In genomic region chr7:104366390-104366789, GRCh38 we compare ENCODE assay signal across 28 cellular contexts. TPM values are rescaled to one million over a fixed set of nuclear protein-coding genes. Genes with fewer than 3 reads are reported as not detected.
"Had no signal": no experiment of that assay in that cellular context is flagged by ENCODE, and none has a peak within 500 bp of the region (broad histone marks: within the 10 kb centered on the region; RNA-seq: fewer than 3 reads in every experiment).

No MANE protein-coding gene starts in this region.

- H3K4me3 Mint-ChIP-seq: activated B cell treated with CpG ODN at 0.5 μM for 24 hours; activated CD4-positive, alpha-beta T cell treated with anti-CD3 and anti-CD28 coated beads for 36 hours; activated naive CD8-positive, alpha-beta T cell treated with anti-CD3 and anti-CD28 coated beads for 36 hours; activated T-cell treated with anti-CD3 and anti-CD28 coated beads, Interleukin-2, amount 50 U/mL, for 4 hours; naive thymus-derived CD8-positive, alpha-beta T cell; neural progenitor cell; stimulated activated naive B cell treated with anti-CD40 and anti-IgM and Interleukin-4, amounts not matched to agents 10 μg/mL and 1 μg/mL and 100 μg/mL, for 72 hours had no signal

- H3K4me1 ChIP-seq: esophagus muscularis mucosa, gastrocnemius medialis, left ventricle myocardium inferior, neural progenitor cell, uterus had no signal

- H3K9me3 Mint-ChIP-seq: activated B cell treated with CpG ODN at 0.5 μM for 24 hours; activated naive CD8-positive, alpha-beta T cell treated with anti-CD3 and anti-CD28 coated beads for 36 hours; activated T-cell treated with anti-CD3 and anti-CD28 coated beads, Interleukin-2, amount 50 U/mL, for 4 hours; activated T-helper 2 cell treated with anti-CD3 and anti-CD28 coated beads, Interferon-gamma antibody, Interleukin-2, Interleukin-4, amounts not matched to agents 10 μg/mL and 5 μg/mL and 100 μg/mL, durations not matched to agents 14 hours and 24 hours and 36 hours; neural progenitor cell had no signal

- ATAC-seq: activated CD4-positive, alpha-beta T cell treated with anti-CD3 and anti-CD28 coated beads for 36 hours; activated T-cell treated with anti-CD3 and anti-CD28 coated beads, Interleukin-2, amount 50 U/mL, for 4 hours; gastrocnemius medialis; naive thymus-derived CD8-positive, alpha-beta T cell; sciatic nerve; stimulated activated naive B cell treated with anti-CD40 and anti-IgM and Interleukin-4, amounts not matched to agents 10 μg/mL and 1 μg/mL and 100 μg/mL, for 72 hours had no signal

- DNase-seq: activated B cell treated with CpG ODN at 0.5 μM for 24 hours; activated CD4-positive, alpha-beta T cell treated with anti-CD3 and anti-CD28 coated beads for 36 hours; activated CD4-positive, alpha-beta T cell treated with anti-CD3 and anti-CD28 coated beads, Interleukin-2, amount 50 U/mL, for 4 hours; activated CD8-positive, alpha-beta memory T cell treated with anti-CD3 and anti-CD28 coated beads for 24 hours; activated CD8-positive, alpha-beta memory T cell treated with anti-CD3 and anti-CD28 coated beads, Interleukin-2, amount 50 U/mL, for 4 hours; activated naive CD4-positive, alpha-beta T cell; activated naive CD8-positive, alpha-beta T cell treated with anti-CD3 and anti-CD28 coated beads for 36 hours; activated T-cell treated with anti-CD3 and anti-CD28 coated beads, Interleukin-2, amount 50 U/mL, for 4 hours; central memory CD4-positive, alpha-beta T cell; gastrocnemius medialis; hypothalamus; left ventricle myocardium inferior; naive thymus-derived CD8-positive, alpha-beta T cell; posterior cingulate gyrus; small intestine; stimulated activated CD4-positive, alpha-beta T cell treated with anti-CD3 and anti-CD28 coated beads, Interleukin-2, amount 100 ng/mL, for 24 hours; stimulated activated naive B cell treated with anti-CD40 and anti-IgM and Interleukin-4, amounts not matched to agents 10 μg/mL and 1 μg/mL and 100 μg/mL, for 72 hours; trophoblast cell; uterus had no signal

- H3K27ac ChIP-seq: coronary artery, esophagus muscularis mucosa, gastrocnemius medialis, left ventricle myocardium inferior, neural progenitor cell, uterus had no signal

- H3K27me3 ChIP-seq: esophagus muscularis mucosa, gastrocnemius medialis, neural progenitor cell, uterus had no signal

- H3K27ac Mint-ChIP-seq: activated B cell treated with CpG ODN at 0.5 μM for 24 hours; activated CD4-positive, alpha-beta T cell treated with anti-CD3 and anti-CD28 coated beads for 36 hours; activated naive CD8-positive, alpha-beta T cell treated with anti-CD3 and anti-CD28 coated beads for 36 hours; activated T-helper 2 cell treated with anti-CD3 and anti-CD28 coated beads, Interferon-gamma antibody, Interleukin-2, Interleukin-4, amounts not matched to agents 10 μg/mL and 5 μg/mL and 100 μg/mL, durations not matched to agents 14 hours and 24 hours and 36 hours; naive thymus-derived CD8-positive, alpha-beta T cell; neural progenitor cell; stimulated activated naive B cell treated with anti-CD40 and anti-IgM and Interleukin-4, amounts not matched to agents 10 μg/mL and 1 μg/mL and 100 μg/mL, for 72 hours had no signal

- H3K36me3 Mint-ChIP-seq: activated naive CD8-positive, alpha-beta T cell treated with anti-CD3 and anti-CD28 coated beads for 36 hours; naive thymus-derived CD8-positive, alpha-beta T cell; neural progenitor cell; stimulated activated naive B cell treated with anti-CD40 and anti-IgM and Interleukin-4, amounts not matched to agents 10 μg/mL and 1 μg/mL and 100 μg/mL, for 72 hours had no signal

- H3K4me1 Mint-ChIP-seq: activated B cell treated with CpG ODN at 0.5 μM for 24 hours; activated CD4-positive, alpha-beta T cell treated with anti-CD3 and anti-CD28 coated beads for 36 hours; activated naive CD8-positive, alpha-beta T cell treated with anti-CD3 and anti-CD28 coated beads for 36 hours; naive thymus-derived CD8-positive, alpha-beta T cell; stimulated activated naive B cell treated with anti-CD40 and anti-IgM and Interleukin-4, amounts not matched to agents 10 μg/mL and 1 μg/mL and 100 μg/mL, for 72 hours had no signal

RNA-seq across cellular contexts. Expression of gene LHFPL3, which starts 38.0 kb away (rescaled TPM):
- total RNA-seq: activated B cell treated with CpG ODN at 0.5 μM for 24 hours; activated CD4-positive, alpha-beta T cell treated with anti-CD3 and anti-CD28 coated beads for 36 hours; activated naive CD8-positive, alpha-beta T cell treated with anti-CD3 and anti-CD28 coated beads for 36 hours; activated T-cell treated with anti-CD3 and anti-CD28 coated beads, Interleukin-2, amount 50 U/mL, for 4 hours; activated T-helper 2 cell treated with anti-CD3 and anti-CD28 coated beads, Interferon-gamma antibody, Interleukin-2, Interleukin-4, amounts not matched to agents 10 μg/mL and 5 μg/mL and 100 μg/mL, durations not matched to agents 14 hours and 24 hours and 36 hours; astrocyte; esophagus muscularis mucosa; gastrocnemius medialis; left ventricle myocardium inferior; lung microvascular endothelial cell; naive thymus-derived CD8-positive, alpha-beta T cell; omental fat pad; renal cortical epithelial cell; sciatic nerve had no signal
- polyA plus RNA-seq: naive thymus-derived CD8-positive, alpha-beta T cell had no signal
